Comparison of ENCODE assay signal across 8 cellular contexts in the genomic region with DNA sequence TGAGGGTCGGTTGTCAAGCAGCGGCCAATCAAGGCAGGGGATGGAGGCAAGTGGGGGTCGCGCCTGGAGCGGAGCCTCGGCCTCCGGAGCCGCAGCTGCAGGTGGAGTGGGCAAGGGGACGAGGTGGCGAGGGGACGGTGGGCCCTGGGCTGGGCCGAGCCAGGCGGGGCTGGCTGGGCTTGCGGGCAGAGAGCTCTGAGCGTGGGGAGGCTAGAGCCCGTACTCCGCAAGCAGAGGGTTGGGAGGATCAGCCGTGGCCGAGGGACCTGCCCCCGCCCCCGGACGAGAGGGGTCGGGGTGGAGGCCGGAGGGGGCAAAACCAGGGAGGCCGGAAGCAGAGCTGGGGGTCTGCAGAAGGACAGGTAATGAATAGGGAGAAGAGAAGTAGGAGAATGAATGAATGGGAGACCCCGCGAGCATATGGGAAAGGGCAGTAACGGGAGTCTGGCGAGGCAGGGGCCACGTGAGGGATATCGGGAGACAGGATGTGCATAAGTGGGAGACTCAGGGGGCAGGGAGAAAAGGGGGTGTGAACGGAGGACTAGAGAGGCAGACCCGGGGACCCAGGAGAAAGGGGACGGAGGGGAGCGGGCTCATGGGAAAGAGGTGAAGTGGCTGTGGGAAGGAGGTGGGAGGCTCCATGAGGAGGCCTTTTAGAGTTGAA. TPM values are rescaled to one million over a fixed set of nuclear protein-coding genes. Genes with fewer than 3 reads are reported as not detected.
A peak's percentile ranks its signal among the peaks of the same experiment; 100 is the strongest.
DNase-seq lines count a peak whose midpoint lies in the region; ATAC-seq and TF ChIP-seq lines count a peak whose summit lies in the region.

A gene with protein sequence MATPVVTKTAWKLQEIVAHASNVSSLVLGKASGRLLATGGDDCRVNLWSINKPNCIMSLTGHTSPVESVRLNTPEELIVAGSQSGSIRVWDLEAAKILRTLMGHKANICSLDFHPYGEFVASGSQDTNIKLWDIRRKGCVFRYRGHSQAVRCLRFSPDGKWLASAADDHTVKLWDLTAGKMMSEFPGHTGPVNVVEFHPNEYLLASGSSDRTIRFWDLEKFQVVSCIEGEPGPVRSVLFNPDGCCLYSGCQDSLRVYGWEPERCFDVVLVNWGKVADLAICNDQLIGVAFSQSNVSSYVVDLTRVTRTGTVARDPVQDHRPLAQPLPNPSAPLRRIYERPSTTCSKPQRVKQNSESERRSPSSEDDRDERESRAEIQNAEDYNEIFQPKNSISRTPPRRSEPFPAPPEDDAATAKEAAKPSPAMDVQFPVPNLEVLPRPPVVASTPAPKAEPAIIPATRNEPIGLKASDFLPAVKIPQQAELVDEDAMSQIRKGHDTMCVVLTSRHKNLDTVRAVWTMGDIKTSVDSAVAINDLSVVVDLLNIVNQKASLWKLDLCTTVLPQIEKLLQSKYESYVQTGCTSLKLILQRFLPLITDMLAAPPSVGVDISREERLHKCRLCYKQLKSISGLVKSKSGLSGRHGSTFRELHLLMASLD (plus strand): TSS at position 16 of the 664 bp plus-strand sequence. CDS start 1,474 bp downstream, outside the sequence.

- no peaks in the 10 kb centered on the region for H3K9me2 ChIP-seq in OCI-LY1 (ENCODE audit: low read depth, low read length)

- peaks cover 27% of the 10 kb centered on the region for H3K4me1 Mint-ChIP-seq in activated CD4-positive, alpha-beta T cell treated with anti-CD3 and anti-CD28 coated beads, Interleukin-2, amount 10 ng/mL, durations not matched to agents 7 days and 5 days

- peak within 1 kb of the TSS; percentile 97 for H3K9ac ChIP-seq in OCI-LY1 (ENCODE audit: low read length)

- no peaks in the 10 kb centered on the region; the same call in 1 of the 2 replicates for H3K36me3 ChIP-seq in OCI-LY1 (ENCODE audit: insufficient read depth, low read length)
- H3K36me3 ChIP-seq in mucosa of descending colon (ENCODE audit: low read depth): peaks cover 4% of the 10 kb centered on the region

- peak within 1 kb of the TSS; percentile 61 for H3K27ac ChIP-seq in OCI-LY1 (ENCODE audit: low read depth, low read length, poor library complexity, severe bottlenecking)

- no peaks in the 10 kb centered on the region for H3F3A ChIP-seq in OCI-LY1 (ENCODE audit: insufficient read depth, low read length)

- peak within 1 kb of the TSS; percentile 91 for H3K4me3 ChIP-seq in OCI-LY1 (ENCODE audit: low read depth, low read length, poor library complexity, severe bottlenecking)
- H3K4me3 ChIP-seq in mucosa of descending colon: peak within 1 kb of the TSS; percentile 83

- no peak for DNase-seq in activated CD4-positive, alpha-beta T cell treated with anti-CD3 and anti-CD28 coated beads, Interleukin-2, amount 10 ng/mL, durations not matched to agents 7 days and 5 days
- no peak for DNase-seq in activated CD4-positive, alpha-beta T cell treated with anti-CD3 and anti-CD28 coated beads, Interleukin-2, amount 50 U/mL, for 4 hours
- peak in 1 of 2 donors; percentile 37 for DNase-seq in dermis microvascular lymphatic vessel endothelial cell (ENCODE audit: low read depth in 2 of 2)
- DNase-seq in mucosa of descending colon: no peak

- peaks cover 14% of the 10 kb centered on the region for H3K36me3 Mint-ChIP-seq in activated CD4-positive, alpha-beta T cell treated with anti-CD3 and anti-CD28 coated beads, Interleukin-2, amount 10 ng/mL, durations not matched to agents 7 days and 5 days (ENCODE audit: low read depth)

- peak; percentile 24 for ATAC-seq in mucosa of descending colon
- no peak for ATAC-seq in GM18520 (IDR thresholded peaks at IDR 0.05; ENCODE audit: unreplicated experiment)
- ATAC-seq in GM21717 (IDR thresholded peaks at IDR 0.05; ENCODE audit: unreplicated experiment): no peak
- no peak for ATAC-seq in GM21367 (IDR thresholded peaks at IDR 0.05; ENCODE audit: unreplicated experiment)

- H3K9me3 ChIP-seq in OCI-LY1 (ENCODE audit: low read length): peaks cover 12% of the 10 kb centered on the region; the same call in 1 of the 2 replicates
- no peaks in the 10 kb centered on the region for H3K9me3 ChIP-seq in mucosa of descending colon

- no peak within 1 kb of the TSS for H2AFZ ChIP-seq in OCI-LY1 (ENCODE audit: low read length)

- H3K79me2 ChIP-seq in OCI-LY1 (ENCODE audit: insufficient read depth, low read length): no peaks in the 10 kb centered on the region

- peaks cover 16% of the 10 kb centered on the region for H3K9me3 Mint-ChIP-seq in activated CD4-positive, alpha-beta T cell treated with anti-CD3 and anti-CD28 coated beads, Interleukin-2, amount 10 ng/mL, durations not matched to agents 7 days and 5 days

- peaks cover 20% of the 10 kb centered on the region for H3K4me1 ChIP-seq in OCI-LY1 (ENCODE audit: insufficient read depth, low read length, severe bottlenecking)
- H3K4me1 ChIP-seq in mucosa of descending colon (ENCODE audit: low read depth): peaks cover 18% of the 10 kb centered on the region

- no peak for TF ChIP-seq CTCF in OCI-LY1 (IDR thresholded peaks at IDR 0.05; ENCODE audit: low read length)
- no peak for TF ChIP-seq CTCF in mucosa of descending colon (IDR thresholded peaks at IDR 0.05)

- H3K27me3 Mint-ChIP-seq in activated CD4-positive, alpha-beta T cell treated with anti-CD3 and anti-CD28 coated beads, Interleukin-2, amount 10 ng/mL, durations not matched to agents 7 days and 5 days: no peaks in the 10 kb centered on the region

- CTCF ChIA-PET in activated CD4-positive, alpha-beta T cell treated with anti-CD3 and anti-CD28 coated beads, Interleukin-2, amount 10 ng/mL, durations not matched to agents 7 days and 5 days (lab: Charles Lee): interaction anchor here (0.6 to 2.9 kb wide), 21 partner anchors 9 to 288 kb away, joined by 3 to 14 read pairs (median 3); a partner anchor contains a TSS

- H3K4me3 Mint-ChIP-seq in activated CD4-positive, alpha-beta T cell treated with anti-CD3 and anti-CD28 coated beads, Interleukin-2, amount 10 ng/mL, durations not matched to agents 7 days and 5 days: peak within 1 kb of the TSS; percentile 98

- H3K27me3 ChIP-seq in OCI-LY1 (ENCODE audit: insufficient read depth, low read length): no peaks in the 10 kb centered on the region

- no peaks in the 10 kb centered on the region for H4K20me1 ChIP-seq in OCI-LY1 (ENCODE audit: insufficient read depth, low read length)

- H3K27ac Mint-ChIP-seq in activated CD4-positive, alpha-beta T cell treated with anti-CD3 and anti-CD28 coated beads, Interleukin-2, amount 10 ng/mL, durations not matched to agents 7 days and 5 days: peak within 1 kb of the TSS; percentile 92

- H3K4me2 ChIP-seq in OCI-LY1 (ENCODE audit: low read length): peak within 1 kb of the TSS; percentile 98

- intact Hi-C loops in mucosa of descending colon (cut with DNase I, micrococcal nuclease): no loop called here

- POLR2A ChIA-PET in activated CD4-positive, alpha-beta T cell treated with anti-CD3 and anti-CD28 coated beads, Interleukin-2, amount 10 ng/mL, durations not matched to agents 7 days and 5 days (lab: Charles Lee): no interaction called here

RNA-seq across cellular contexts. Expression of the gene that starts here (rescaled TPM):
- 10 to 100 TPM; 23.1 to 31.7 TPM for total RNA-seq in activated CD4-positive, alpha-beta T cell treated with anti-CD3 and anti-CD28 coated beads, Interleukin-2, amount 10 ng/mL, durations not matched to agents 7 days and 5 days
- total RNA-seq in dermis microvascular lymphatic vessel endothelial cell: 23.6 and 38.3 TPM in 2 replicates
- total RNA-seq in mucosa of descending colon: 10 to 100 TPM; 12.8 to 21.1 (median 17.9) TPM
